29 cellular contexts compared by ENCODE assay signal in the genomic region with DNA sequence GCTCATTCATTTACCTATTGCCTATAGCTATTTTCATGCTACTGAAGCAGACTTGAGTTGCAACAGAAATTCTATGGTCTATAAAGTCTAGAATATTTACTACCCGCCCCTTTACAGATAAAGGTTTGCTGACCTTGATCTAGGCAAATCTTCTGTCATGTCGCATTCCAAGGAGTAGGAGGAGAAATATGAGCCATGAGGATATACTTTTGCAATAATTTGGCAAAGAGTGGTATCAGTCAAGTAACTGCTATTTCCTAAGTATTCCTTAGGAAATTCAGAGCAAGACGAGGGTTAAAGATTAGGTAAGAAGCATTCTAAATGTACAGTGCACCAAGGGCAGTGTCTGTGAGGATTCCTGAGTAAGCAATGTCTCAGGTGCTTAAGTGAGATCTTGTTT.
"Had no signal": no experiment of that assay in that cellular context is flagged by ENCODE, and none has a peak within 500 bp of the region (broad histone marks: within the 10 kb centered on the region; RNA-seq: fewer than 3 reads in every experiment).

No MANE protein-coding gene starts in this region.

- H3K4me2 ChIP-seq: smooth muscle cell had no signal

- H3K27ac ChIP-seq: adrenal gland, ascending aorta, pancreas, psoas muscle, sigmoid colon, uterus had no signal

- H3K4me3 ChIP-seq: adrenal gland, ascending aorta, pancreas, psoas muscle, sigmoid colon, smooth muscle cell, uterus had no signal

- H3K4me1 ChIP-seq: adrenal gland, ascending aorta, pancreas, psoas muscle, sigmoid colon, uterus had no signal

- H3K9me3 ChIP-seq: adrenal gland, pancreas, psoas muscle, uterus had no signal

- H3K27me3 Mint-ChIP-seq: activated CD4-positive, alpha-beta T cell treated with anti-CD3 and anti-CD28 coated beads for 36 hours; activated naive CD8-positive, alpha-beta T cell; stimulated activated memory B cell treated with anti-CD40 and anti-IgM and Interleukin-4, amounts not matched to agents 10 μg/mL and 1 μg/mL and 100 μg/mL, for 72 hours; stimulated activated naive CD8-positive, alpha-beta T cell treated with anti-CD3 and anti-CD28 coated beads, Interleukin-15, amount 100 ng/mL, for 72 hours; type B pancreatic cell had no signal

- H3K36me3 ChIP-seq: adrenal gland, ascending aorta, pancreas, sigmoid colon, uterus had no signal

- ATAC-seq: activated CD4-positive, alpha-beta T cell treated with anti-CD3 and anti-CD28 coated beads for 36 hours; activated T-cell treated with anti-CD3 and anti-CD28 coated beads, Interleukin-2, amount 50 U/mL, for 72 hours; effector memory CD8-positive, alpha-beta T cell; left colon; naive thymus-derived CD4-positive, alpha-beta T cell; pancreas; psoas muscle; stimulated activated memory B cell treated with anti-CD40 and anti-IgM and Interleukin-4, amounts not matched to agents 10 μg/mL and 1 μg/mL and 100 μg/mL, for 72 hours; stimulated activated naive CD8-positive, alpha-beta T cell treated with anti-CD3 and anti-CD28 coated beads, Interleukin-15, amount 100 ng/mL, for 72 hours; T-cell had no signal

- DNase-seq: activated CD4-positive, alpha-beta T cell treated with anti-CD3 and anti-CD28 coated beads for 36 hours; activated CD4-positive, CD25-positive, alpha-beta regulatory T cell; activated naive CD4-positive, alpha-beta T cell; activated T-cell treated with anti-CD3 and anti-CD28 coated beads for 4 hours; activated T-cell treated with anti-CD3 and anti-CD28 coated beads, Interleukin-2, amount 50 U/mL, for 72 hours; adrenal gland; cortex of kidney; effector memory CD8-positive, alpha-beta T cell; erythroblast; islet precursor cell; left colon; naive thymus-derived CD4-positive, alpha-beta T cell; pancreas; psoas muscle; sigmoid colon; stimulated activated CD4-positive, alpha-beta T cell treated with anti-CD3 and anti-CD28 coated beads, Interleukin-1b, Interleukin-23, amount 100 ng/mL, for 48 hours; stimulated activated CD4-positive, alpha-beta T cell treated with anti-CD3 and anti-CD28 coated beads, Interleukin-4, amount 100 ng/mL, for 4 hours; stimulated activated CD8-positive, alpha-beta memory T cell treated with anti-CD3 and anti-CD28 coated beads, Interleukin-4, amount 100 ng/mL, for 48 hours; stimulated activated naive CD8-positive, alpha-beta T cell treated with anti-CD3 and anti-CD28 coated beads, Interleukin-15, amount 100 ng/mL, for 72 hours; substantia nigra; T-cell; uterus had no signal

- H3K36me3 Mint-ChIP-seq: mesothelial cell of epicardium, T-cell, type B pancreatic cell had no signal

- H3K4me1 Mint-ChIP-seq: activated CD4-positive, alpha-beta T cell treated with anti-CD3 and anti-CD28 coated beads for 36 hours; brain; mesothelial cell of epicardium; naive thymus-derived CD4-positive, alpha-beta T cell; stimulated activated memory B cell treated with anti-CD40 and anti-IgM and Interleukin-4, amounts not matched to agents 10 μg/mL and 1 μg/mL and 100 μg/mL, for 72 hours; stimulated activated naive CD8-positive, alpha-beta T cell treated with anti-CD3 and anti-CD28 coated beads, Interleukin-15, amount 100 ng/mL, for 72 hours; T-cell had no signal

- H3K27ac Mint-ChIP-seq: activated CD4-positive, alpha-beta T cell treated with anti-CD3 and anti-CD28 coated beads for 36 hours; activated naive CD8-positive, alpha-beta T cell; activated T-cell treated with anti-CD3 and anti-CD28 coated beads, Interleukin-2, amount 50 U/mL, for 72 hours; brain; effector memory CD8-positive, alpha-beta T cell; mesothelial cell of epicardium; naive thymus-derived CD4-positive, alpha-beta T cell; stimulated activated memory B cell treated with anti-CD40 and anti-IgM and Interleukin-4, amounts not matched to agents 10 μg/mL and 1 μg/mL and 100 μg/mL, for 72 hours; stimulated activated naive CD8-positive, alpha-beta T cell treated with anti-CD3 and anti-CD28 coated beads, Interleukin-15, amount 100 ng/mL, for 72 hours; T-cell; type B pancreatic cell had no signal

- H3K27me3 ChIP-seq: adrenal gland, ascending aorta, pancreas, sigmoid colon, uterus had no signal

- H3K4me3 Mint-ChIP-seq: activated CD4-positive, alpha-beta T cell treated with anti-CD3 and anti-CD28 coated beads for 36 hours; activated naive CD8-positive, alpha-beta T cell; activated T-cell treated with anti-CD3 and anti-CD28 coated beads, Interleukin-2, amount 50 U/mL, for 72 hours; brain; effector memory CD8-positive, alpha-beta T cell; mesothelial cell of epicardium; naive thymus-derived CD4-positive, alpha-beta T cell; stimulated activated memory B cell treated with anti-CD40 and anti-IgM and Interleukin-4, amounts not matched to agents 10 μg/mL and 1 μg/mL and 100 μg/mL, for 72 hours; stimulated activated naive CD8-positive, alpha-beta T cell treated with anti-CD3 and anti-CD28 coated beads, Interleukin-15, amount 100 ng/mL, for 72 hours; T-cell; type B pancreatic cell had no signal
